In genomic region chr19:10009269-10009665, GRCh38 we compare ENCODE assay signal across 8 cellular contexts. TPM values are rescaled to one million over a fixed set of nuclear protein-coding genes. Genes with fewer than 3 reads are reported as not detected.
DNase-seq lines count a peak whose midpoint lies in the region; ATAC-seq and TF ChIP-seq lines count a peak whose summit lies in the region.

No MANE protein-coding gene starts in this region.

- no peak overlapping the region for H3K18ac ChIP-seq in mesendoderm (ENCODE audit: low read length)

- no peaks in the 10 kb centered on the region for H3K4me1 ChIP-seq in mesendoderm (ENCODE audit: control insufficient read depth, low read depth, low read length)
- peaks cover 10 to 25% (median 10%) of the 10 kb centered on the region in 4 donors for H3K4me1 ChIP-seq in upper lobe of left lung

- H3K36me3 ChIP-seq in mesendoderm (ENCODE audit: control insufficient read depth, insufficient read depth, low read length) = no peaks in the 10 kb centered on the region
- H3K36me3 ChIP-seq in upper lobe of left lung = no peaks in the 10 kb centered on the region

- H3K9me3 ChIP-seq in upper lobe of left lung = no peaks in the 10 kb centered on the region

- H3K4me3 ChIP-seq in mesendoderm (ENCODE audit: low read length) (no peak overlapping the region), upper lobe of left lung (peak overlapping the region in 3 of 4 donors; percentile 46 to 56 (median 50))

- no CpG with 5 or more reads among the region's 28 CpGs for WGBS in mesendoderm (ENCODE audit: extremely low coverage, insufficient coverage, low lambda C conversion rate)
- WGBS in upper lobe of left lung, 2 donors = 0% methylated on average over 14 to 18 of the region's 28 CpGs

- no peak for TF ChIP-seq EP300 in upper lobe of left lung (IDR thresholded peaks at IDR 0.05)

- no peak overlapping the region for H3K4ac ChIP-seq in mesendoderm (ENCODE audit: low read depth, low read length)

- no peak overlapping the region for H2BK15ac ChIP-seq in mesendoderm (replicated peaks; ENCODE audit: low read depth)

- no peak overlapping the region for H2BK5ac ChIP-seq in mesendoderm (ENCODE audit: low read length)

- DNase-seq in D341Med (ENCODE audit: low spot score) (peak; percentile 37), T-helper 9 cell (peak; percentile 51), ecto neural progenitor cell (ENCODE audit: low spot score) (peak; percentile 80), mesendoderm (peak; percentile 71), upper lobe of left lung (peak in 1 of 2 donors; percentile 91), NCI-H82 (lab: John Stamatoyannopoulos, UW) (no peak), SKM-1 treated with dmso at 0.1 percent for 144 hours (lab: John Stamatoyannopoulos, UW; ENCODE audit: unreplicated experiment) (no peak)

- no peak overlapping the region for H3K9ac ChIP-seq in mesendoderm (ENCODE audit: low read length)

- no peak overlapping the region for H3K4me2 ChIP-seq in mesendoderm (ENCODE audit: low read length)

- no peak overlapping the region for H3K56ac ChIP-seq in mesendoderm (ENCODE audit: low read length)

- TF ChIP-seq CTCF in upper lobe of left lung (IDR thresholded peaks at IDR 0.05) = no peak

- H3K27ac ChIP-seq in mesendoderm (ENCODE audit: low read depth, low read length) (no peak overlapping the region), upper lobe of left lung (peak overlapping the region in 2 of 4 donors; percentile 7 to 80)

- H4K5ac ChIP-seq in mesendoderm (ENCODE audit: low read length) = no peak overlapping the region

- no peak overlapping the region for H3K23ac ChIP-seq in mesendoderm (ENCODE audit: low read length)

- peak; percentile 57 to 69 for ATAC-seq in upper lobe of left lung (ENCODE audit: low FRiP score in 2 of 2)
- ATAC-seq in HG03097 (IDR thresholded peaks at IDR 0.05; ENCODE audit: low FRiP score, unreplicated experiment) = no peak

- no peak overlapping the region for H4K8ac ChIP-seq in mesendoderm (ENCODE audit: low read depth, low read length)

- H3K27me3 ChIP-seq in mesendoderm (ENCODE audit: insufficient read depth, low read length, poor library complexity) (no peaks in the 10 kb centered on the region), upper lobe of left lung (peaks cover 0 to 20% (median 6%) of the 10 kb centered on the region in 4 donors)

- H2AK5ac ChIP-seq in mesendoderm (ENCODE audit: low read length) = no peak overlapping the region

- no peaks in the 10 kb centered on the region for H3K79me1 ChIP-seq in mesendoderm (ENCODE audit: low read length)

- no peaks in the 10 kb centered on the region for H3K79me2 ChIP-seq in mesendoderm (ENCODE audit: control insufficient read depth, insufficient read depth, low read length)

- TF ChIP-seq POLR2A in upper lobe of left lung (IDR thresholded peaks at IDR 0.05) = no peak

- no peak overlapping the region for H2BK120ac ChIP-seq in mesendoderm (ENCODE audit: low read depth, low read length)

RNA-seq across cellular contexts. Expression of gene COL5A3, which starts 1.0 kb away (rescaled TPM):
- 0.87 TPM for polyA plus RNA-seq in mesendoderm (2013, experiment 1 of 2)
- polyA plus RNA-seq in mesendoderm (2013, experiment 2 of 2) = 0.97 TPM
- total RNA-seq in upper lobe of left lung = 10 to 100 TPM in 3 of 6 donors, 1 to 10 TPM in 3; 1.3 to 31.4 (median 11.2) TPM

RNA-seq across cellular contexts. Expression of gene RDH8, which starts 4.0 kb away (rescaled TPM):
- not detected for polyA plus RNA-seq in mesendoderm (2013, experiment 1 of 2)
- polyA plus RNA-seq in mesendoderm (2013, experiment 2 of 2) = not detected
- not detected for total RNA-seq in upper lobe of left lung

Comparison
In these comparisons a context has a peak if more than half of its experiments do, and no peak if none do; other contexts are left out.
1. DNase-seq: peak in D341Med (single experiment), T-helper 9 cell (single experiment), ecto neural progenitor cell (single experiment) and mesendoderm (single experiment); none in NCI-H82 (single experiment) and SKM-1 treated with dmso at 0.1 percent for 144 hours (single experiment).